Comparison of ENCODE assay signal across 9 cellular contexts in the genomic region with DNA sequence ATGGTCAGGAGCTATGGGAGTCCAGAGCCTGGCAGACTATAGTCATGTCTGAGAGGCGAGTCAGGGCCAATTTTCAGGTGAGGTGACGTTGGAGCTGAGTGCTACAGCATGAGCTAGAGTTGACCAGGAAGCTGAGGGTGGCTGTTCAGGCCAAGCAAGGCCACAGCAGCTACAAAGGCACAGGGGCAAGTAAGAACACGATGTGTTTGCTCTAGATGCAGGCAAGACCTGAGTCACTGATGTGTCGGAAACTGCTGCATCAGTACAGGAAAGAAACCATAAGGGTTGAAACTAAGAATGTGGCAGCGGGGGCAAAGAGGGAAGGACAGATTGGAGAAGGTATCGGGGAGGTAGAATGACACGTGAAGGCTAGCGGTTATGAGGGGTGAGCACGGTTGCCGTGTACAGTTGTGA. TPM values are rescaled to one million over a fixed set of nuclear protein-coding genes. Genes with fewer than 3 reads are reported as not detected.
A peak's percentile ranks its signal among the peaks of the same experiment; 100 is the strongest.
DNase-seq lines count a peak whose midpoint lies in the region; ATAC-seq and TF ChIP-seq lines count a peak whose summit lies in the region.
"Had no signal": no experiment of that assay in that cellular context is flagged by ENCODE, and none has a peak within 500 bp of the region (broad histone marks: within the 10 kb centered on the region; RNA-seq: fewer than 3 reads in every experiment).

No MANE protein-coding gene starts in this region.

- in situ Hi-C loops in gastrocnemius medialis (cut with MboI; ENCODE audit: low sequenced_read_pairs in 4 of 4) = no loop called here

- POLR2A ChIA-PET in activated CD8-positive, alpha-beta T cell treated with anti-CD3 and anti-CD28 coated beads for 36 hours (lab: Charles Lee) = interaction anchor here (0.9 to 7.2 kb wide), 6 partner anchors 10 to 140 kb away, joined by 3 to 79 read pairs (median 5); a partner anchor contains a TSS

- H3K9me3 Mint-ChIP-seq in activated CD8-positive, alpha-beta T cell treated with anti-CD3 and anti-CD28 coated beads for 36 hours = no peaks in the 10 kb centered on the region
- no peaks in the 10 kb centered on the region for H3K9me3 Mint-ChIP-seq in immature natural killer cell

- H3K36me3 Mint-ChIP-seq in activated CD8-positive, alpha-beta T cell treated with anti-CD3 and anti-CD28 coated beads for 36 hours (ENCODE audit: low read depth) = no peaks in the 10 kb centered on the region
- H3K36me3 Mint-ChIP-seq in immature natural killer cell = no peaks in the 10 kb centered on the region

- WGBS in thymus = 92% methylated on average over 10 of the region's 10 CpGs

- H3K4me3 Mint-ChIP-seq in activated CD8-positive, alpha-beta T cell treated with anti-CD3 and anti-CD28 coated beads for 36 hours = peak overlapping the region; percentile 41
- H3K4me3 Mint-ChIP-seq in immature natural killer cell = peak overlapping the region in 4 of 5 donors; percentile 1 to 58 (median 47)
- H3K4me3 Mint-ChIP-seq: B cell had no signal

- peak overlapping the region; percentile 0 for H3K27ac ChIP-seq in thymus (ENCODE audit: low read depth)
- no peak overlapping the region for H3K27ac ChIP-seq in gastrocnemius medialis
- no peak overlapping the region for H3K27ac ChIP-seq in caudate nucleus (ENCODE audit: low read depth, low read length)

- CTCF ChIA-PET in activated CD8-positive, alpha-beta T cell treated with anti-CD3 and anti-CD28 coated beads for 36 hours (lab: Charles Lee) = interaction anchor here (0.8 to 11.1 kb wide), 8 partner anchors 11 to 141 kb away, joined by 3 to 108 read pairs (median 4); a partner anchor contains a TSS

- peaks cover 21% of the 10 kb centered on the region for H3K4me1 ChIP-seq in thymus (ENCODE audit: control insufficient read depth, insufficient read depth, low read length)
- no peaks in the 10 kb centered on the region for H3K4me1 ChIP-seq in gastrocnemius medialis

- peak; percentile 60 for ATAC-seq in activated CD8-positive, alpha-beta T cell treated with anti-CD3 and anti-CD28 coated beads for 36 hours
- no peak for ATAC-seq in gastrocnemius medialis

- no peak for TF ChIP-seq CTCF in activated CD8-positive, alpha-beta T cell treated with anti-CD3 and anti-CD28 coated beads for 36 hours (IDR thresholded peaks at IDR 0.05)
- no peak for TF ChIP-seq CTCF in gastrocnemius medialis (IDR thresholded peaks at IDR 0.05 in 4 of 5, conservative IDR thresholded peaks at IDR 0.05 in 1 of 5)

- DNase-seq in activated effector memory CD4-positive, alpha-beta T cell treated with anti-CD3 and anti-CD28 coated beads, Interleukin-2, amount 50 U/mL, for 16 hours = peak; percentile 83
- DNase-seq in activated effector memory CD4-positive, alpha-beta T cell treated with Interleukin-2 at 50 U/mL for 16 hours = no peak
- DNase-seq in activated CD8-positive, alpha-beta T cell treated with anti-CD3 and anti-CD28 coated beads for 36 hours = peak; percentile 87
- DNase-seq in immature natural killer cell = no peak
- no peak for DNase-seq in 8988T
- DNase-seq in gastrocnemius medialis = no peak
- DNase-seq in caudate nucleus (lab: John Stamatoyannopoulos, UW) = no peak

- no peaks in the 10 kb centered on the region for H3K27me3 Mint-ChIP-seq in activated CD8-positive, alpha-beta T cell treated with anti-CD3 and anti-CD28 coated beads for 36 hours
- H3K27me3 Mint-ChIP-seq in immature natural killer cell (ENCODE audit: low read depth in 3 of 3) = peaks cover 10 to 25% (median 13%) of the 10 kb centered on the region in 3 donors
- H3K27me3 Mint-ChIP-seq: B cell had no signal

- peak overlapping the region; percentile 88 for H3K27ac Mint-ChIP-seq in activated CD8-positive, alpha-beta T cell treated with anti-CD3 and anti-CD28 coated beads for 36 hours
- peak overlapping the region; percentile 86 to 96 (median 89) for H3K27ac Mint-ChIP-seq in immature natural killer cell
- H3K27ac Mint-ChIP-seq: B cell had no signal

- intact Hi-C loops in activated CD8-positive, alpha-beta T cell treated with anti-CD3 and anti-CD28 coated beads for 36 hours (cut with micrococcal nuclease) = no loop called here
- intact Hi-C loops in gastrocnemius medialis (cut with DNase I; ENCODE audit: low total_unique reads) = no loop called here

- H3K4me3 ChIP-seq in thymus (ENCODE audit: low read length) (no peak overlapping the region), gastrocnemius medialis (no peak overlapping the region)

- H3K9me3 ChIP-seq in thymus (ENCODE audit: control insufficient read depth) (no peaks in the 10 kb centered on the region), gastrocnemius medialis (no peaks in the 10 kb centered on the region)

- H3K36me3 ChIP-seq in thymus (ENCODE audit: control insufficient read depth, insufficient read depth) (no peaks in the 10 kb centered on the region), gastrocnemius medialis (no peaks in the 10 kb centered on the region)

- no peak for TF ChIP-seq POLR2A in gastrocnemius medialis (IDR thresholded peaks at IDR 0.05)

- no peaks in the 10 kb centered on the region for H3K27me3 ChIP-seq in thymus (ENCODE audit: control insufficient read depth, insufficient read depth)
- no peaks in the 10 kb centered on the region for H3K27me3 ChIP-seq in gastrocnemius medialis

- peaks cover 47% of the 10 kb centered on the region for H3K4me1 Mint-ChIP-seq in activated CD8-positive, alpha-beta T cell treated with anti-CD3 and anti-CD28 coated beads for 36 hours (ENCODE audit: low read depth)
- peaks cover 47 to 52% of the 10 kb centered on the region in 2 donors for H3K4me1 Mint-ChIP-seq in immature natural killer cell

RNA-seq across cellular contexts. Expression of a gene that starts 11.8 kb away (rescaled TPM):
- total RNA-seq in activated CD8-positive, alpha-beta T cell treated with anti-CD3 and anti-CD28 coated beads for 36 hours = 10 to 100 TPM; 50.3 to 51.0 TPM
- polyA plus RNA-seq in immature natural killer cell = 1 to 10 TPM; 4.6 to 8.5 (median 7.0) TPM
- polyA plus RNA-seq in thymus = 18.9 TPM
- total RNA-seq in gastrocnemius medialis = 10 to 100 TPM; 41.9 to 61.4 (median 49.9) TPM

RNA-seq across cellular contexts. Expression of a gene that starts 13.1 kb away (rescaled TPM):
- 1,000 to 10,000 TPM; 1,193 to 1,205 TPM for total RNA-seq in activated CD8-positive, alpha-beta T cell treated with anti-CD3 and anti-CD28 coated beads for 36 hours
- 100 to 1,000 TPM; 315 to 415 (median 316) TPM for polyA plus RNA-seq in immature natural killer cell
- 104 TPM for polyA plus RNA-seq in thymus
- 10 to 100 TPM; 41.0 to 72.1 (median 62.2) TPM for total RNA-seq in gastrocnemius medialis

RNA-seq across cellular contexts. Expression of a gene that starts 32.9 kb away (rescaled TPM):
- 10 to 100 TPM; 43.3 to 49.2 TPM for total RNA-seq in activated CD8-positive, alpha-beta T cell treated with anti-CD3 and anti-CD28 coated beads for 36 hours
- polyA plus RNA-seq in immature natural killer cell (10 to 100 TPM; 60.3 to 96.0 (median 66.8) TPM), thymus (53.0 TPM)
- 10 to 100 TPM; 18.6 to 34.5 (median 26.8) TPM for total RNA-seq in gastrocnemius medialis

RNA-seq across cellular contexts. Expression of a gene that starts 33.1 kb away (rescaled TPM):
- total RNA-seq in activated CD8-positive, alpha-beta T cell treated with anti-CD3 and anti-CD28 coated beads for 36 hours = 10 to 100 TPM; 23.8 to 25.2 TPM
- 10 to 100 TPM; 19.9 to 38.5 (median 27.1) TPM for polyA plus RNA-seq in immature natural killer cell
- polyA plus RNA-seq in thymus = 24.4 TPM
- total RNA-seq in gastrocnemius medialis = 10 to 100 TPM; 25.0 to 34.5 (median 31.6) TPM

Comparison
In these comparisons a context has a peak if more than half of its experiments do, and no peak if none do; other contexts are left out.
1. DNase-seq: peak in activated effector memory CD4-positive, alpha-beta T cell treated with anti-CD3 and anti-CD28 coated beads, Interleukin-2, amount 50 U/mL, for 16 hours (single experiment) and activated CD8-positive, alpha-beta T cell treated with anti-CD3 and anti-CD28 coated beads for 36 hours (single experiment); none in activated effector memory CD4-positive, alpha-beta T cell treated with Interleukin-2 at 50 U/mL for 16 hours (single experiment), immature natural killer cell (0 of 3), 8988T (single experiment), gastrocnemius medialis (0 of 2) and caudate nucleus (0 of 61).
2. RNA of a gene that starts 13.1 kb away (total RNA-seq): 1,193 to 1,205 TPM in activated CD8-positive, alpha-beta T cell treated with anti-CD3 and anti-CD28 coated beads for 36 hours; 41.0 to 72.1 TPM in gastrocnemius medialis; every median in the first group is over 10 times any median in the second.